ENCODE assay signal across 1 cellular context in the genomic region with DNA sequence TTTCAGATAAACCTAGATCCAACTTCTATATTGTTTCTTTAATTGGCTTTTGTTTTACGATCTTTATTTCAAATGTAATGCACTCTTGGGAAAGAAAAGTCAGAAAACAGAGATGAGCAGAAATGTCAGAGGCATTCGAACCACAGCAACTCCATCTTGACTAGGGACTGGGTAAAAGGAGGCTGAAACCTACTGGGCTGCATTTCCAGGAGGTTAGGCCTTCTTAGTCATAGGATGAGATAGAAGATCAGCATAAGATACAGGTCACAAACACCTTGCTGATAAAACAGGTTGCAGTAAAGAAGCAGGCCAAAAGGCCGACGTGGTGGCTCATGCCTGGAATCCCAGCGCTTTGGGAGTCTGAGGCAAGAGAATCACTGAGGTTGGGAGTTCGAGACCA.
TF ChIP-seq lines count a peak whose summit lies in the region.

No MANE protein-coding gene starts in this region.

TF ChIP-seq in K562, 482 proteins besides CTCF, POLR2A, EP300 and RAD21:
- TF ChIP-seq NR2C1 (IDR thresholded peaks at IDR 0.05), result no peak
- 0 out of 2 replicates have a peak, but pooled peaks have one; percentile 37 for TF ChIP-seq NR2C1 (tag; IDR thresholded peaks at IDR 0.05)
- TF ChIP-seq ZNF668 (CRISPR knock-in tag; IDR thresholded peaks at IDR 0.05), result peak; percentile 62; the same call in 1 of the 2 replicates
- peak; percentile 67; the same call in 1 of the 2 replicates for TF ChIP-seq DMBX1 (CRISPR knock-in tag; IDR thresholded peaks at IDR 0.05; ENCODE audit: borderline replicate concordance)
- TF ChIP-seq TAF1 (IDR thresholded peaks at IDR 0.05; ENCODE audit: control insufficient read depth, extremely low read depth, insufficient read depth, low read length, severe bottlenecking), result no peak
- TF ChIP-seq, protein P1, sequence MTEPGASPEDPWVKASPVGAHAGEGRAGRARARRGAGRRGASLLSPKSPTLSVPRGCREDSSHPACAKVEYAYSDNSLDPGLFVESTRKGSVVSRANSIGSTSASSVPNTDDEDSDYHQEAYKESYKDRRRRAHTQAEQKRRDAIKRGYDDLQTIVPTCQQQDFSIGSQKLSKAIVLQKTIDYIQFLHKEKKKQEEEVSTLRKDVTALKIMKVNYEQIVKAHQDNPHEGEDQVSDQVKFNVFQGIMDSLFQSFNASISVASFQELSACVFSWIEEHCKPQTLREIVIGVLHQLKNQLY (CRISPR knock-in tag; conservative IDR thresholded peaks at IDR 0.05), result no peak
- 0 out of 2 replicates have a peak, but pooled peaks have one; percentile 26 for TF ChIP-seq ZNF311 (CRISPR knock-in tag; IDR thresholded peaks at IDR 0.05)
- TF ChIP-seq, protein P2, sequence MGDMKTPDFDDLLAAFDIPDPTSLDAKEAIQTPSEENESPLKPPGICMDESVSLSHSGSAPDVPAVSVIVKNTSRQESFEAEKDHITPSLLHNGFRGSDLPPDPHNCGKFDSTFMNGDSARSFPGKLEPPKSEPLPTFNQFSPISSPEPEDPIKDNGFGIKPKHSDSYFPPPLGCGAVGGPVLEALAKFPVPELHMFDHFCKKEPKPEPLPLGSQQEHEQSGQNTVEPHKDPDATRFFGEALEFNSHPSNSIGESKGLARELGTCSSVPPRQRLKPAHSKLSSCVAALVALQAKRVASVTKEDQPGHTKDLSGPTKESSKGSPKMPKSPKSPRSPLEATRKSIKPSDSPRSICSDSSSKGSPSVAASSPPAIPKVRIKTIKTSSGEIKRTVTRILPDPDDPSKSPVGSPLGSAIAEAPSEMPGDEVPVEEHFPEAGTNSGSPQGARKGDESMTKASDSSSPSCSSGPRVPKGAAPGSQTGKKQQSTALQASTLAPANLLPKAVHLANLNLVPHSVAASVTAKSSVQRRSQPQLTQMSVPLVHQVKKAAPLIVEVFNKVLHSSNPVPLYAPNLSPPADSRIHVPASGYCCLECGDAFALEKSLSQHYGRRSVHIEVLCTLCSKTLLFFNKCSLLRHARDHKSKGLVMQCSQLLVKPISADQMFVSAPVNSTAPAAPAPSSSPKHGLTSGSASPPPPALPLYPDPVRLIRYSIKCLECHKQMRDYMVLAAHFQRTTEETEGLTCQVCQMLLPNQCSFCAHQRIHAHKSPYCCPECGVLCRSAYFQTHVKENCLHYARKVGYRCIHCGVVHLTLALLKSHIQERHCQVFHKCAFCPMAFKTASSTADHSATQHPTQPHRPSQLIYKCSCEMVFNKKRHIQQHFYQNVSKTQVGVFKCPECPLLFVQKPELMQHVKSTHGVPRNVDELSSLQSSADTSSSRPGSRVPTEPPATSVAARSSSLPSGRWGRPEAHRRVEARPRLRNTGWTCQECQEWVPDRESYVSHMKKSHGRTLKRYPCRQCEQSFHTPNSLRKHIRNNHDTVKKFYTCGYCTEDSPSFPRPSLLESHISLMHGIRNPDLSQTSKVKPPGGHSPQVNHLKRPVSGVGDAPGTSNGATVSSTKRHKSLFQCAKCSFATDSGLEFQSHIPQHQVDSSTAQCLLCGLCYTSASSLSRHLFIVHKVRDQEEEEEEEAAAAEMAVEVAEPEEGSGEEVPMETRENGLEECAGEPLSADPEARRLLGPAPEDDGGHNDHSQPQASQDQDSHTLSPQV (IDR thresholded peaks at IDR 0.05), result peak; percentile 71
- TF ChIP-seq CCAR2 (IDR thresholded peaks at IDR 0.05; ENCODE audit: low read depth, low read length), result no peak
- TF ChIP-seq ZNF146 (CRISPR knock-in tag; IDR thresholded peaks at IDR 0.05; ENCODE audit: unreplicated experiment), result no peak
- TF ChIP-seq TARDBP (IDR thresholded peaks at IDR 0.05), result no peak
- TF ChIP-seq ESRRA (IDR thresholded peaks at IDR 0.05; ENCODE audit: borderline replicate concordance, low read depth), result no peak
- TF ChIP-seq DDX20 (tag; IDR thresholded peaks at IDR 0.05; ENCODE audit: low read depth), result 0 out of 2 replicates have a peak, but pooled peaks have one; percentile 40
- no peak for TF ChIP-seq BRD9 (IDR thresholded peaks at IDR 0.05; ENCODE audit: low read depth, partially characterized antibody)
- TF ChIP-seq ZNF445 (CRISPR knock-in tag; IDR thresholded peaks at IDR 0.05; ENCODE audit: low read depth), result no peak
- TF ChIP-seq ILK (tag; IDR thresholded peaks at IDR 0.05; ENCODE audit: borderline replicate concordance, low read depth), result no peak
- TF ChIP-seq ELF4 (CRISPR knock-in tag; IDR thresholded peaks at IDR 0.05), result no peak
- no peak for TF ChIP-seq THRAP3 (IDR thresholded peaks at IDR 0.05; ENCODE audit: borderline replicate concordance)
- TF ChIP-seq, protein P3, sequence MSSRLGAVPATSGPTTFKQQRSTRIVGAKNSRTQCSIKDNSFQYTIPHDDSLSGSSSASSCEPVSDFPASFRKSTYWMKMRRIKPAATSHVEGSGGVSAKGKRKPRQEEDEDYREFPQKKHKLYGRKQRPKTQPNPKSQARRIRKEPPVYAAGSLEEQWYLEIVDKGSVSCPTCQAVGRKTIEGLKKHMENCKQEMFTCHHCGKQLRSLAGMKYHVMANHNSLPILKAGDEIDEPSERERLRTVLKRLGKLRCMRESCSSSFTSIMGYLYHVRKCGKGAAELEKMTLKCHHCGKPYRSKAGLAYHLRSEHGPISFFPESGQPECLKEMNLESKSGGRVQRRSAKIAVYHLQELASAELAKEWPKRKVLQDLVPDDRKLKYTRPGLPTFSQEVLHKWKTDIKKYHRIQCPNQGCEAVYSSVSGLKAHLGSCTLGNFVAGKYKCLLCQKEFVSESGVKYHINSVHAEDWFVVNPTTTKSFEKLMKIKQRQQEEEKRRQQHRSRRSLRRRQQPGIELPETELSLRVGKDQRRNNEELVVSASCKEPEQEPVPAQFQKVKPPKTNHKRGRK (tag; IDR thresholded peaks at IDR 0.05), result no peak
- TF ChIP-seq SMARCA4 (IDR thresholded peaks at IDR 0.05), result no peak
- no peak for TF ChIP-seq PTTG1 (tag; IDR thresholded peaks at IDR 0.05; ENCODE audit: low read depth)
- TF ChIP-seq, protein P4, sequence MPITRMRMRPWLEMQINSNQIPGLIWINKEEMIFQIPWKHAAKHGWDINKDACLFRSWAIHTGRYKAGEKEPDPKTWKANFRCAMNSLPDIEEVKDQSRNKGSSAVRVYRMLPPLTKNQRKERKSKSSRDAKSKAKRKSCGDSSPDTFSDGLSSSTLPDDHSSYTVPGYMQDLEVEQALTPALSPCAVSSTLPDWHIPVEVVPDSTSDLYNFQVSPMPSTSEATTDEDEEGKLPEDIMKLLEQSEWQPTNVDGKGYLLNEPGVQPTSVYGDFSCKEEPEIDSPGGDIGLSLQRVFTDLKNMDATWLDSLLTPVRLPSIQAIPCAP (CRISPR knock-in tag; IDR thresholded peaks at IDR 0.05; ENCODE audit: borderline replicate concordance), result no peak
- TF ChIP-seq SMARCB1 (IDR thresholded peaks at IDR 0.05; ENCODE audit: insufficient read length, low read depth), result no peak
- TF ChIP-seq, protein P5, sequence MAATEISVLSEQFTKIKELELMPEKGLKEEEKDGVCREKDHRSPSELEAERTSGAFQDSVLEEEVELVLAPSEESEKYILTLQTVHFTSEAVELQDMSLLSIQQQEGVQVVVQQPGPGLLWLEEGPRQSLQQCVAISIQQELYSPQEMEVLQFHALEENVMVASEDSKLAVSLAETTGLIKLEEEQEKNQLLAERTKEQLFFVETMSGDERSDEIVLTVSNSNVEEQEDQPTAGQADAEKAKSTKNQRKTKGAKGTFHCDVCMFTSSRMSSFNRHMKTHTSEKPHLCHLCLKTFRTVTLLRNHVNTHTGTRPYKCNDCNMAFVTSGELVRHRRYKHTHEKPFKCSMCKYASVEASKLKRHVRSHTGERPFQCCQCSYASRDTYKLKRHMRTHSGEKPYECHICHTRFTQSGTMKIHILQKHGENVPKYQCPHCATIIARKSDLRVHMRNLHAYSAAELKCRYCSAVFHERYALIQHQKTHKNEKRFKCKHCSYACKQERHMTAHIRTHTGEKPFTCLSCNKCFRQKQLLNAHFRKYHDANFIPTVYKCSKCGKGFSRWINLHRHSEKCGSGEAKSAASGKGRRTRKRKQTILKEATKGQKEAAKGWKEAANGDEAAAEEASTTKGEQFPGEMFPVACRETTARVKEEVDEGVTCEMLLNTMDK (IDR thresholded peaks at IDR 0.05; ENCODE audit: borderline replicate concordance, insufficient read depth, low read depth, low read length, poor library complexity, severe bottlenecking), result no peak
- TF ChIP-seq, protein P6, sequence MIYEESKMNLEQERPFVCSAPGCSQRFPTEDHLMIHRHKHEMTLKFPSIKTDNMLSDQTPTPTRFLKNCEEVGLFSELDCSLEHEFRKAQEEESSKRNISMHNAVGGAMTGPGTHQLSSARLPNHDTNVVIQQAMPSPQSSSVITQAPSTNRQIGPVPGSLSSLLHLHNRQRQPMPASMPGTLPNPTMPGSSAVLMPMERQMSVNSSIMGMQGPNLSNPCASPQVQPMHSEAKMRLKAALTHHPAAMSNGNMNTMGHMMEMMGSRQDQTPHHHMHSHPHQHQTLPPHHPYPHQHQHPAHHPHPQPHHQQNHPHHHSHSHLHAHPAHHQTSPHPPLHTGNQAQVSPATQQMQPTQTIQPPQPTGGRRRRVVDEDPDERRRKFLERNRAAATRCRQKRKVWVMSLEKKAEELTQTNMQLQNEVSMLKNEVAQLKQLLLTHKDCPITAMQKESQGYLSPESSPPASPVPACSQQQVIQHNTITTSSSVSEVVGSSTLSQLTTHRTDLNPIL (CRISPR knock-in tag; IDR thresholded peaks at IDR 0.05), result no peak
- TF ChIP-seq, protein P7, sequence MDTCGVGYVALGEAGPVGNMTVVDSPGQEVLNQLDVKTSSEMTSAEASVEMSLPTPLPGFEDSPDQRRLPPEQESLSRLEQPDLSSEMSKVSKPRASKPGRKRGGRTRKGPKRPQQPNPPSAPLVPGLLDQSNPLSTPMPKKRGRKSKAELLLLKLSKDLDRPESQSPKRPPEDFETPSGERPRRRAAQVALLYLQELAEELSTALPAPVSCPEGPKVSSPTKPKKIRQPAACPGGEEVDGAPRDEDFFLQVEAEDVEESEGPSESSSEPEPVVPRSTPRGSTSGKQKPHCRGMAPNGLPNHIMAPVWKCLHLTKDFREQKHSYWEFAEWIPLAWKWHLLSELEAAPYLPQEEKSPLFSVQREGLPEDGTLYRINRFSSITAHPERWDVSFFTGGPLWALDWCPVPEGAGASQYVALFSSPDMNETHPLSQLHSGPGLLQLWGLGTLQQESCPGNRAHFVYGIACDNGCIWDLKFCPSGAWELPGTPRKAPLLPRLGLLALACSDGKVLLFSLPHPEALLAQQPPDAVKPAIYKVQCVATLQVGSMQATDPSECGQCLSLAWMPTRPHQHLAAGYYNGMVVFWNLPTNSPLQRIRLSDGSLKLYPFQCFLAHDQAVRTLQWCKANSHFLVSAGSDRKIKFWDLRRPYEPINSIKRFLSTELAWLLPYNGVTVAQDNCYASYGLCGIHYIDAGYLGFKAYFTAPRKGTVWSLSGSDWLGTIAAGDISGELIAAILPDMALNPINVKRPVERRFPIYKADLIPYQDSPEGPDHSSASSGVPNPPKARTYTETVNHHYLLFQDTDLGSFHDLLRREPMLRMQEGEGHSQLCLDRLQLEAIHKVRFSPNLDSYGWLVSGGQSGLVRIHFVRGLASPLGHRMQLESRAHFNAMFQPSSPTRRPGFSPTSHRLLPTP (IDR thresholded peaks at IDR 0.05; ENCODE audit: borderline replicate concordance, extremely low read depth, insufficient read length), result no peak
- TF ChIP-seq ZNF707 (CRISPR knock-in tag; conservative IDR thresholded peaks at IDR 0.05), result no peak
- TF ChIP-seq ZNF253 (CRISPR knock-in tag; conservative IDR thresholded peaks at IDR 0.05), result no peak
- TF ChIP-seq PTRF (tag; IDR thresholded peaks at IDR 0.05), result peak; percentile 68; the same call in 1 of the 2 replicates
- TF ChIP-seq, protein P8, sequence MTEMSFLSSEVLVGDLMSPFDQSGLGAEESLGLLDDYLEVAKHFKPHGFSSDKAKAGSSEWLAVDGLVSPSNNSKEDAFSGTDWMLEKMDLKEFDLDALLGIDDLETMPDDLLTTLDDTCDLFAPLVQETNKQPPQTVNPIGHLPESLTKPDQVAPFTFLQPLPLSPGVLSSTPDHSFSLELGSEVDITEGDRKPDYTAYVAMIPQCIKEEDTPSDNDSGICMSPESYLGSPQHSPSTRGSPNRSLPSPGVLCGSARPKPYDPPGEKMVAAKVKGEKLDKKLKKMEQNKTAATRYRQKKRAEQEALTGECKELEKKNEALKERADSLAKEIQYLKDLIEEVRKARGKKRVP (CRISPR knock-in tag; IDR thresholded peaks at IDR 0.05), result no peak
